In genomic region chr5:153147891-153148623, GRCh38 we compare ENCODE assay signal across 1 cellular context.
TF ChIP-seq lines count a peak whose summit lies in the region.

No MANE protein-coding gene starts in this region.

TF ChIP-seq in K562, 482 proteins besides CTCF, POLR2A, EP300 and RAD21 (continued from another document):
- no peak for TF ChIP-seq ZNF586 (CRISPR knock-in tag; conservative IDR thresholded peaks at IDR 0.05)
- no peak for TF ChIP-seq MCM3 (IDR thresholded peaks at IDR 0.05)
- no peak for TF ChIP-seq SMAD2 (IDR thresholded peaks at IDR 0.05; ENCODE audit: low read depth, low read length)
- no peak for TF ChIP-seq RFX5 (IDR thresholded peaks at IDR 0.05; ENCODE audit: low read depth, low read length)
- no peak for TF ChIP-seq STAT5B (CRISPR knock-in tag; IDR thresholded peaks at IDR 0.05)
- TF ChIP-seq ZNF224 (CRISPR knock-in tag; IDR thresholded peaks at IDR 0.05): no peak
- no peak for TF ChIP-seq TCF7L2 (IDR thresholded peaks at IDR 0.05; ENCODE audit: low read depth, low read length)
- TF ChIP-seq, protein P1, sequence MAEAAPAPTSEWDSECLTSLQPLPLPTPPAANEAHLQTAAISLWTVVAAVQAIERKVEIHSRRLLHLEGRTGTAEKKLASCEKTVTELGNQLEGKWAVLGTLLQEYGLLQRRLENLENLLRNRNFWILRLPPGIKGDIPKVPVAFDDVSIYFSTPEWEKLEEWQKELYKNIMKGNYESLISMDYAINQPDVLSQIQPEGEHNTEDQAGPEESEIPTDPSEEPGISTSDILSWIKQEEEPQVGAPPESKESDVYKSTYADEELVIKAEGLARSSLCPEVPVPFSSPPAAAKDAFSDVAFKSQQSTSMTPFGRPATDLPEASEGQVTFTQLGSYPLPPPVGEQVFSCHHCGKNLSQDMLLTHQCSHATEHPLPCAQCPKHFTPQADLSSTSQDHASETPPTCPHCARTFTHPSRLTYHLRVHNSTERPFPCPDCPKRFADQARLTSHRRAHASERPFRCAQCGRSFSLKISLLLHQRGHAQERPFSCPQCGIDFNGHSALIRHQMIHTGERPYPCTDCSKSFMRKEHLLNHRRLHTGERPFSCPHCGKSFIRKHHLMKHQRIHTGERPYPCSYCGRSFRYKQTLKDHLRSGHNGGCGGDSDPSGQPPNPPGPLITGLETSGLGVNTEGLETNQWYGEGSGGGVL (CRISPR knock-in tag; IDR thresholded peaks at IDR 0.05): no peak
